Comparison of ENCODE assay signal across 27 cellular contexts in the genomic region with DNA sequence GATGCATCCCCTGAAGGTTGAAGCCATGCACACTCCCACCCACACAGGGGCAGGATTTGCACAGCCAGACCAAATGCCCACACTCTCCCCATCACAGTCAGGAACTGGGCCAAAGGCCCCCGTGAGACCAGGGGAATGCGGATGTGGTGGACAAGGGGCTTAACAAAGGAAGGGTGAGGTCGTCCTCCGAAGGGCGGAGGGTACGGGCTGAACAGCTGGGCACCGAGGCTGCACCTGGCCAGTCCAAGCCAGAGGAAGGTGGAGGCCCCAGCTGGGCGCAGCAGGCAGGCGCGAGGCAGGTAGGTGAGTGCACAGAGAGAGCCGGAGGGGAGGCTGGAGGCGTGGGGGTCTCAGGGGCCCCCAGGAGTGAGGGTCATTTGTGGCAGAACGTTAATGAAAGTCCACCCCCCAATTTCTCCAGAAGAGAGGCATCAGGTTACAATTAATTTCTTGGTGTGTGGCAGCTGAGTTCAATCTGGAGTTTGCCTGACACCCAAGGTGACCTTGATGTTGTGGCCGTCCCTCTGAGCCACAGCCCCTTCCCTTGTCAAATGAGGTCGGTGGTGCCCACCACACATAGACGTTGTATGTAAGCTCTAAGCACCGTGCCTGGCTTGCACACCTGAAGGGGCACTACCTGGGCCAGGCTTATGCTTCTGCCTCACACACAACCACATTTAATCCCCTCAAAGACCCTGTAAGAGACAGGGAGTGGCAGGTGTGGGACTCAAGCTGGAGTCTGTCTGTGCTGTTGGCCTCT. TPM values are rescaled to one million over a fixed set of nuclear protein-coding genes. Genes with fewer than 3 reads are reported as not detected.
A peak's percentile ranks its signal among the peaks of the same experiment; 100 is the strongest.
DNase-seq lines count a peak whose midpoint lies in the region; ATAC-seq and TF ChIP-seq lines count a peak whose summit lies in the region.
"Had no signal": no experiment of that assay in that cellular context is flagged by ENCODE, and none has a peak within 500 bp of the region (broad histone marks: within the 10 kb centered on the region; RNA-seq: fewer than 3 reads in every experiment).

No MANE protein-coding gene starts in this region.

- H3K27ac ChIP-seq in CD4-positive, alpha-beta T cell (ENCODE audit: low read depth, low read length): no peak overlapping the region
- H3K27ac ChIP-seq: BLaER1, cardiac muscle cell, ovary, upper lobe of left lung had no signal

- H3K4me3 Mint-ChIP-seq in neural crest cell: peak overlapping the region; percentile 6
- H3K4me3 Mint-ChIP-seq in CD4-positive, alpha-beta T cell: no peak overlapping the region
- H3K4me3 Mint-ChIP-seq: activated CD8-positive, alpha-beta T cell treated with anti-CD3 and anti-CD28 coated beads, Interleukin-2, amount 10 ng/mL, durations not matched to agents 7 days and 5 days; T-cell had no signal

- H3K4me1 Mint-ChIP-seq in neural crest cell: peaks cover 4% of the 10 kb centered on the region
- peaks cover 5% of the 10 kb centered on the region for H3K4me1 Mint-ChIP-seq in CD4-positive, alpha-beta T cell (ENCODE audit: low read depth)

- CTCF ChIA-PET in CD4-positive, alpha-beta T cell (lab: Charles Lee): no interaction called here

- peaks cover 58% of the 10 kb centered on the region for H3K27me3 Mint-ChIP-seq in neural crest cell (ENCODE audit: low read depth)
- peaks cover 70% of the 10 kb centered on the region for H3K27me3 Mint-ChIP-seq in CD4-positive, alpha-beta T cell

- H3K36me3 Mint-ChIP-seq in neural crest cell (ENCODE audit: low read depth): peaks cover 3% of the 10 kb centered on the region
- no peaks in the 10 kb centered on the region for H3K36me3 Mint-ChIP-seq in CD4-positive, alpha-beta T cell (ENCODE audit: low read depth)
- H3K36me3 Mint-ChIP-seq: naive thymus-derived CD8-positive, alpha-beta T cell; T-cell had no signal

- H3K9me3 ChIP-seq in CD4-positive, alpha-beta T cell (ENCODE audit: control insufficient read depth, low read length): no peaks in the 10 kb centered on the region
- H3K9me3 ChIP-seq: ovary, upper lobe of left lung had no signal

- peaks cover 18% of the 10 kb centered on the region for H3K27me3 ChIP-seq in CD4-positive, alpha-beta T cell (ENCODE audit: control insufficient read depth, insufficient read depth, low read length)
- H3K27me3 ChIP-seq: BLaER1, ovary, upper lobe of left lung had no signal

- POLR2A ChIA-PET in CD4-positive, alpha-beta T cell (lab: Charles Lee): no interaction called here

- TF ChIP-seq CTCF in neural crest cell (conservative IDR thresholded peaks at IDR 0.05): no peak
- TF ChIP-seq CTCF in CD4-positive, alpha-beta T cell (IDR thresholded peaks at IDR 0.05): no peak

- peak; percentile 48 for DNase-seq in COLO668 (lab: John Stamatoyannopoulos, UW; ENCODE audit: unreplicated experiment)
- peak; percentile 96 for DNase-seq in SW480 (ENCODE audit: low spot score)
- DNase-seq in neural crest cell (ENCODE audit: low read depth, low spot score): no peak
- no peak for DNase-seq in activated T-cell treated with anti-CD3 and anti-CD28 coated beads for 4 hours
- no peak for DNase-seq in CD4-positive, alpha-beta T cell
- no peak for DNase-seq in D341Med (ENCODE audit: low spot score)
- DNase-seq: activated CD4-positive, alpha-beta T cell treated with anti-CD3 and anti-CD28 coated beads for 1 hour; activated CD8-positive, alpha-beta T cell treated with anti-CD3 and anti-CD28 coated beads, Interleukin-2, amount 10 ng/mL, durations not matched to agents 7 days and 5 days; activated naive CD4-positive, alpha-beta T cell; activated T-cell treated with anti-CD3 and anti-CD28 coated beads, Interleukin-2, amount 50 U/mL, for 1 hour; dermis blood vessel endothelial cell; left cardiac atrium; mesendoderm; naive thymus-derived CD8-positive, alpha-beta T cell; NCI-H1048; NCI-H2081; NCI-H345; NCI-H82; ovary; right cardiac atrium; T-cell; upper lobe of left lung had no signal

- no peak overlapping the region for H3K27ac Mint-ChIP-seq in neural crest cell (ENCODE audit: unreplicated experiment)
- H3K27ac Mint-ChIP-seq in CD4-positive, alpha-beta T cell: no peak overlapping the region
- H3K27ac Mint-ChIP-seq: activated CD8-positive, alpha-beta T cell treated with anti-CD3 and anti-CD28 coated beads, Interleukin-2, amount 10 ng/mL, durations not matched to agents 7 days and 5 days; naive thymus-derived CD8-positive, alpha-beta T cell; T-cell had no signal

- peaks cover 3% of the 10 kb centered on the region for H3K9me3 Mint-ChIP-seq in neural crest cell
- no peaks in the 10 kb centered on the region for H3K9me3 Mint-ChIP-seq in CD4-positive, alpha-beta T cell
- H3K9me3 Mint-ChIP-seq: T-cell had no signal

- intact Hi-C loops in CD4-positive, alpha-beta T cell (cut with DNase I, micrococcal nuclease): no loop called here

- ATAC-seq in CD4-positive, alpha-beta T cell (ENCODE audit: poor library complexity): no peak
- ATAC-seq: activated CD8-positive, alpha-beta T cell treated with anti-CD3 and anti-CD28 coated beads, Interleukin-2, amount 10 ng/mL, durations not matched to agents 7 days and 5 days; left cardiac atrium; naive thymus-derived CD8-positive, alpha-beta T cell; right cardiac atrium; Right ventricle myocardium inferior; T-cell had no signal

RNA-seq across cellular contexts. Expression of a gene that starts 2.9 kb away (rescaled TPM):
- total RNA-seq in neural crest cell: not detected in 2 replicates
- not detected for total RNA-seq in CD4-positive, alpha-beta T cell
- total RNA-seq: activated CD8-positive, alpha-beta T cell treated with anti-CD3 and anti-CD28 coated beads, Interleukin-2, amount 10 ng/mL, durations not matched to agents 7 days and 5 days; cardiac muscle cell; dermis blood vessel endothelial cell; left cardiac atrium; LHCN-M2; naive thymus-derived CD8-positive, alpha-beta T cell; OCI-LY7; ovary; right cardiac atrium; Right ventricle myocardium inferior; T-cell; upper lobe of left lung had no signal

RNA-seq across cellular contexts. Expression of a gene that starts 6.9 kb away (rescaled TPM):
- total RNA-seq in neural crest cell: 0.44 TPM in 1 of 2 replicates, not detected in the other
- not detected for total RNA-seq in CD4-positive, alpha-beta T cell
- total RNA-seq: cardiac muscle cell; dermis blood vessel endothelial cell; LHCN-M2; naive thymus-derived CD8-positive, alpha-beta T cell had no signal

RNA-seq across cellular contexts. Expression of a gene that starts 24.3 kb away (rescaled TPM):
- total RNA-seq in neural crest cell: not detected in 2 replicates
- not detected for total RNA-seq in CD4-positive, alpha-beta T cell
- total RNA-seq: activated CD8-positive, alpha-beta T cell treated with anti-CD3 and anti-CD28 coated beads, Interleukin-2, amount 10 ng/mL, durations not matched to agents 7 days and 5 days; cardiac muscle cell; dermis blood vessel endothelial cell; left cardiac atrium; LHCN-M2; naive thymus-derived CD8-positive, alpha-beta T cell; OCI-LY7; right cardiac atrium; Right ventricle myocardium inferior; T-cell had no signal

RNA-seq across cellular contexts. Expression of a gene that starts 40.2 kb away (rescaled TPM):
- not detected in 2 replicates for total RNA-seq in neural crest cell
- total RNA-seq in CD4-positive, alpha-beta T cell: not detected
- total RNA-seq: activated CD8-positive, alpha-beta T cell treated with anti-CD3 and anti-CD28 coated beads, Interleukin-2, amount 10 ng/mL, durations not matched to agents 7 days and 5 days; cardiac muscle cell; dermis blood vessel endothelial cell; left cardiac atrium; LHCN-M2; naive thymus-derived CD8-positive, alpha-beta T cell; OCI-LY7; ovary; right cardiac atrium; Right ventricle myocardium inferior; T-cell; upper lobe of left lung had no signal

RNA-seq across cellular contexts. Expression of a gene that starts 42.8 kb away (rescaled TPM):
- not detected in 2 replicates for total RNA-seq in neural crest cell
- total RNA-seq in CD4-positive, alpha-beta T cell: not detected
- total RNA-seq: activated CD8-positive, alpha-beta T cell treated with anti-CD3 and anti-CD28 coated beads, Interleukin-2, amount 10 ng/mL, durations not matched to agents 7 days and 5 days; cardiac muscle cell; dermis blood vessel endothelial cell; left cardiac atrium; LHCN-M2; naive thymus-derived CD8-positive, alpha-beta T cell; OCI-LY7; ovary; right cardiac atrium; Right ventricle myocardium inferior; T-cell; upper lobe of left lung had no signal

Comparison
In these comparisons a context has a peak if more than half of its experiments do, and no peak if none do; other contexts are left out.
1. DNase-seq: peak in COLO668 (single experiment) and SW480 (single experiment); none in neural crest cell (single experiment), activated T-cell treated with anti-CD3 and anti-CD28 coated beads for 4 hours (single experiment), CD4-positive, alpha-beta T cell (0 of 10) and D341Med (single experiment).